In the genomic region with DNA sequence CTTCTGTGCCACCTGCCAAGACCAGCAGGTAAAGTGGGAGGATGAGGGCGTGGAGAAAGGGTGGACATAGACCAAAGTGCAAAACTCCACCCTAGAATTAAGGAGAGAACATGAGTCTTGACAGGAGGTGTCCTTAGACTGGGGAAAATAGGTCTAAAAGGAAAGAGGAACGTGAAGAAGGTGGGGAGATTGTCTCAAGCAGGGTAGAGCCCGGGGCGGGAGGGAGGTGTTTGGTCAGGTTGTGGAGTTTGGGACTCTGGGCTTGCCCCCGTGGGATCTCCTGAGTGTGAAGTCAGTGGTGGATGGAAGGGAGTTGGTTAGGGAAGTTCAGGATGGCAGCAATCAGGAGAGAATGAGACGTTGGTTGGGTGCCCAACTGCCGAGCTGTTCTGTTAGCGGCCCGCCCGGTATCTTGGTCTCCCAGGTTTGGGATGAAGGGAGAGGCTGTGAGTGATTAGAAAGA, we compare ENCODE assay signal across 6 cellular contexts. TPM values are rescaled to one million over a fixed set of nuclear protein-coding genes. Genes with fewer than 3 reads are reported as not detected.
DNase-seq lines count a peak whose midpoint lies in the region; ATAC-seq, FAIRE-seq and TF ChIP-seq lines count a peak whose summit lies in the region.

No MANE protein-coding gene starts in this region.

- no peaks in the 10 kb centered on the region for H3K36me3 ChIP-seq in pancreas

- H3K27me3 ChIP-seq in pancreas, result no peaks in the 10 kb centered on the region

- no peak for ATAC-seq in pancreas
- no peak for ATAC-seq in HG03439 (IDR thresholded peaks at IDR 0.05; ENCODE audit: unreplicated experiment)
- no peak for ATAC-seq in HG02642 (IDR thresholded peaks at IDR 0.05; ENCODE audit: poor library complexity, unreplicated experiment)

- peak overlapping the region in 3 of 4 donors; percentile 49 to 73 (median 67) for H3K27ac ChIP-seq in pancreas

- peak overlapping the region; percentile 57 to 78 (median 74) for H3K4me3 ChIP-seq in pancreas

- 6 to 13% methylated on average over 10 of the region's 10 CpGs for WGBS in pancreas, 2 donors

- peaks cover 11 to 26% (median 19%) of the 10 kb centered on the region in 3 donors for H3K4me1 ChIP-seq in pancreas

- no peak for FAIRE-seq in pancreas (lab: Jason Lieb, UNC)

- no peak for TF ChIP-seq CTCF in pancreas (IDR thresholded peaks at IDR 0.05)

- H3K9me3 ChIP-seq in pancreas, result no peaks in the 10 kb centered on the region

- DNase-seq in HuH-7 (ENCODE audit: low spot score) (peak; percentile 32), cerebellar cortex (ENCODE audit: low spot score) (peak; percentile 38), pancreas (peak in 1 of 6 donors; percentile 32), ecto neural progenitor cell (ENCODE audit: low spot score) (no peak)

- intact Hi-C loops in pancreas (cut with DNase I), result loop anchor here in 1 of 3 donors (10.0 kb wide), 1 partner anchor 187 kb away; a partner anchor contains a TSS

RNA-seq across cellular contexts. Expression of a gene that starts 0.4 kb away (rescaled TPM):
- total RNA-seq in pancreas, result 10 to 100 TPM; 15.5 to 34.9 (median 22.8) TPM
- polyA plus RNA-seq in pancreas, result 10 to 100 TPM; 40.2 to 53.9 TPM

RNA-seq across cellular contexts. Expression of a gene that starts 3.7 kb away (rescaled TPM):
- 10 to 100 TPM; 10.8 to 14.9 (median 13.0) TPM for total RNA-seq in pancreas
- 10 to 100 TPM; 24.4 to 32.9 TPM for polyA plus RNA-seq in pancreas

RNA-seq across cellular contexts. Expression of a gene that starts 34.5 kb away (rescaled TPM):
- 1 to 10 TPM; 1.2 to 2.4 (median 2.1) TPM for total RNA-seq in pancreas
- 1 to 10 TPM; 2.6 to 3.5 TPM for polyA plus RNA-seq in pancreas

RNA-seq across cellular contexts. Expression of a gene that starts 35.3 kb away (rescaled TPM):
- 10 to 100 TPM in 2 of 6 donors, 1 to 10 TPM in 4; 6.6 to 13.3 (median 9.7) TPM for total RNA-seq in pancreas
- polyA plus RNA-seq in pancreas, result 10 to 100 TPM in 1 of 2 donors, 1 to 10 TPM in 1; 5.7 to 19.8 TPM

RNA-seq across cellular contexts. Expression of a gene that starts 42.5 kb away (rescaled TPM):
- total RNA-seq in pancreas, result 10 to 100 TPM; 25.8 to 76.8 (median 37.6) TPM
- polyA plus RNA-seq in pancreas, result 10 to 100 TPM; 19.8 to 37.1 TPM
